ENCODE assay signal across 16 cellular contexts in genomic region chr7:28688651-28689050, GRCh38.
DNase-seq lines count a peak whose midpoint lies in the region; ATAC-seq and TF ChIP-seq lines count a peak whose summit lies in the region.
"Had no signal": no experiment of that assay in that cellular context is flagged by ENCODE, and none has a peak within 500 bp of the region (broad histone marks: within the 10 kb centered on the region; RNA-seq: fewer than 3 reads in every experiment).

No MANE protein-coding gene starts in this region.

- peak; percentile 84 to 91 (median 86) for ATAC-seq in psoas muscle
- ATAC-seq: activated CD4-positive, CD25-positive, alpha-beta regulatory T cell treated with anti-CD3 and anti-CD28 coated beads, Interleukin-2, amount 50 U/mL, for 24 hours; activated T-cell treated with anti-CD3 and anti-CD28 coated beads, Interleukin-2, amount 50 U/mL, for 4 hours had no signal

- H3K27me3 ChIP-seq in psoas muscle (ENCODE audit: insufficient read depth in 3 of 3, low read length in 2 of 3) = no peaks in the 10 kb centered on the region
- H3K27me3 ChIP-seq in Karpas-422 (ENCODE audit: low read length) = no peaks in the 10 kb centered on the region
- H3K27me3 ChIP-seq: SJSA1, upper lobe of left lung had no signal

- H3K79me2 ChIP-seq in Karpas-422 (ENCODE audit: low read length) = no peaks in the 10 kb centered on the region

- H3K4me2 ChIP-seq in Karpas-422 (ENCODE audit: low read depth, low read length, poor library complexity, severe bottlenecking) = no peak overlapping the region

- H3K9ac ChIP-seq in Karpas-422 (ENCODE audit: low read length) = no peak overlapping the region

- 17 to 29% (median 26%) methylated on average over 5 of the region's 5 CpGs for WGBS in psoas muscle, 3 donors

- intact Hi-C loops in psoas muscle (cut with DNase I) = loop anchor here (2.0 to 5.0 kb wide), 4 partner anchors 61 to 296 kb away; no protein-coding TSS in a partner anchor

- peaks cover 38% of the 10 kb centered on the region for H3K4me1 ChIP-seq in psoas muscle
- peaks cover 20% of the 10 kb centered on the region for H3K4me1 ChIP-seq in Karpas-422 (ENCODE audit: low read length)

- H3K36me3 ChIP-seq in psoas muscle (ENCODE audit: insufficient read depth in 1 of 2, low read depth in 1 of 2) (no peaks in the 10 kb centered on the region), Karpas-422 (ENCODE audit: insufficient read depth, low read length) (no peaks in the 10 kb centered on the region)
- H3K36me3 ChIP-seq: SJSA1, upper lobe of left lung had no signal

- H3K4me3 ChIP-seq in psoas muscle (peak overlapping the region; percentile 67), Karpas-422 (ENCODE audit: low read length) (no peak overlapping the region)
- H3K4me3 ChIP-seq: SJSA1 had no signal

- peaks cover 59% of the 10 kb centered on the region for H4K20me1 ChIP-seq in Karpas-422 (ENCODE audit: insufficient read depth, low read depth, low read length)

- H3K27ac ChIP-seq in psoas muscle (peak overlapping the region; percentile 64), Karpas-422 (ENCODE audit: low read length) (no peak overlapping the region)
- H3K27ac ChIP-seq: SJSA1, upper lobe of left lung had no signal

- peak; percentile 36 for DNase-seq in ELR (ENCODE audit: low read depth)
- peak; percentile 22 for DNase-seq in amniotic epithelial cell (ENCODE audit: low read depth)
- DNase-seq in fibroblast of the conjunctiva (ENCODE audit: low read depth) = peak; percentile 68
- peak in 1 of 2 donors; percentile 73 for DNase-seq in psoas muscle
- no peak for DNase-seq in germinal center (ENCODE audit: low spot score)
- DNase-seq in Karpas-422 = no peak
- DNase-seq in ecto neural progenitor cell (ENCODE audit: low spot score) = no peak
- DNase-seq in central memory CD4-positive, alpha-beta T cell = no peak
- DNase-seq: activated T-cell treated with anti-CD3 and anti-CD28 coated beads, Interleukin-2, amount 50 U/mL, for 4 hours; C1 segment of cervical spinal cord; midbrain; MV-4-11; NCI-H526 treated with DMSO at 0.1 percent for 48 hours; upper lobe of left lung had no signal

- H3K9me2 ChIP-seq in Karpas-422 (replicated peaks; ENCODE audit: insufficient read depth, low read length) = no peaks in the 10 kb centered on the region

- TF ChIP-seq CTCF in psoas muscle (IDR thresholded peaks at IDR 0.05) = no peak

- H3K9me3 ChIP-seq in psoas muscle (no peaks in the 10 kb centered on the region), Karpas-422 (ENCODE audit: low read length) (no peaks in the 10 kb centered on the region)
- H3K9me3 ChIP-seq: SJSA1, upper lobe of left lung had no signal

- no peak overlapping the region for H2AFZ ChIP-seq in Karpas-422 (ENCODE audit: low read length)

Comparison
In these comparisons a context has a peak if more than half of its experiments do, and no peak if none do; other contexts are left out.
1. DNase-seq: peak in ELR (single experiment), amniotic epithelial cell (single experiment) and fibroblast of the conjunctiva (single experiment); none in germinal center (single experiment), Karpas-422 (single experiment), ecto neural progenitor cell (single experiment) and central memory CD4-positive, alpha-beta T cell (single experiment).